ENCODE assay signal across 8 cellular contexts in genomic region chr22:44085743-44086741, GRCh38.
DNase-seq lines count a peak whose midpoint lies in the region; ATAC-seq and TF ChIP-seq lines count a peak whose summit lies in the region.

No MANE protein-coding gene starts in this region.

- H3K4me1 ChIP-seq in DOHH2 (ENCODE audit: control insufficient read depth, low read length) (no peaks in the 10 kb centered on the region), Panc1 (ENCODE audit: control insufficient read depth, insufficient read depth, low read length) (no peaks in the 10 kb centered on the region), muscle layer of colon (ENCODE audit: insufficient read depth, low read length) (peaks cover 56% of the 10 kb centered on the region)

- no peaks in the 10 kb centered on the region for H3K9me2 ChIP-seq in DOHH2 (replicated peaks; ENCODE audit: control insufficient read depth, low read length)

- DNase-seq in HUDEP-2 (lab: John Stamatoyannopoulos, UW; ENCODE audit: unreplicated experiment in 76 of 76) (peak in 74 of 76 experiments; percentile 12 to 91 (median 83)), Panc1 (ENCODE audit: low read depth, low spot score) (peak; percentile 42), epidermal melanocyte (ENCODE audit: insufficient read length, low spot score) (peak; percentile 41), superior temporal gyrus (ENCODE audit: extremely low spot score) (no peak)

- H3K4me3 ChIP-seq in DOHH2 (ENCODE audit: low read length) (no peak overlapping the region), Panc1 (ENCODE audit: low read depth in 2 of 2, low read length in 2 of 2) (no peak overlapping the region), muscle layer of colon (ENCODE audit: low read depth in 1 of 2, low read length in 2 of 2) (no peak overlapping the region)

- no peaks in the 10 kb centered on the region for H3K9me3 ChIP-seq in DOHH2 (ENCODE audit: control insufficient read depth, insufficient read depth, low read length)
- no peaks in the 10 kb centered on the region for H3K9me3 ChIP-seq in Panc1 (ENCODE audit: control insufficient read depth, insufficient read depth, low read depth, low read length)
- H3K9me3 ChIP-seq in muscle layer of colon (ENCODE audit: low read length) = no peaks in the 10 kb centered on the region

- H3K36me3 ChIP-seq in DOHH2 (ENCODE audit: control insufficient read depth, low read length) (no peaks in the 10 kb centered on the region), Panc1 (ENCODE audit: control insufficient read depth, insufficient read depth, low read length) (no peaks in the 10 kb centered on the region), muscle layer of colon (ENCODE audit: insufficient read depth, low read length) (no peaks in the 10 kb centered on the region)

- in situ Hi-C loops in Panc1 (cut with HindIII; ENCODE audit: low pct_unique_long_range_greater_than_20kb, low sequenced_read_pairs) = no loop called here

- no peaks in the 10 kb centered on the region for H4K20me1 ChIP-seq in DOHH2 (ENCODE audit: control insufficient read depth, insufficient read depth, low read depth, low read length)

- H3K27me3 ChIP-seq in DOHH2 (ENCODE audit: control insufficient read depth, low read length) (no peaks in the 10 kb centered on the region), Panc1 (ENCODE audit: control insufficient read depth, insufficient read depth, low read length) (no peaks in the 10 kb centered on the region), muscle layer of colon (ENCODE audit: control insufficient read depth in 1 of 2, insufficient read depth in 2 of 2, low read length in 2 of 2) (no peaks in the 10 kb centered on the region)

- intact Hi-C loops in Panc1 (cut with micrococcal nuclease; ENCODE audit: unreplicated experiment) = loop anchor here (5.0 to 10.0 kb wide), 2 partner anchors 94 to 539 kb away; no protein-coding TSS in a partner anchor

- ATAC-seq in Panc1 = peak; percentile 87
- ATAC-seq in GM19035 (IDR thresholded peaks at IDR 0.05; ENCODE audit: unreplicated experiment) = no peak
- ATAC-seq in HG03439 (IDR thresholded peaks at IDR 0.05; ENCODE audit: unreplicated experiment) = no peak

- no peaks in the 10 kb centered on the region for H3K79me2 ChIP-seq in DOHH2 (ENCODE audit: control insufficient read depth, low read length)

- peak overlapping the region; percentile 42 for H3K9ac ChIP-seq in muscle layer of colon (ENCODE audit: low read length)

- H3K4me2 ChIP-seq in DOHH2 (ENCODE audit: low read length) = no peak overlapping the region

- BruUV-seq in Panc1 (replicated peaks; lab: Mats Ljungman, UMichigan) = no TSS peak

- no peak overlapping the region for H3K27ac ChIP-seq in DOHH2 (ENCODE audit: low read depth, low read length)
- no peak overlapping the region for H3K27ac ChIP-seq in Panc1 (ENCODE audit: low read length)
- peak overlapping the region; percentile 40 for H3K27ac ChIP-seq in muscle layer of colon (ENCODE audit: low read depth, low read length)

- peak; percentile 66 for TF ChIP-seq CTCF in DOHH2 (IDR thresholded peaks at IDR 0.05; ENCODE audit: low read depth, low read length, poor library complexity, severe bottlenecking)
- peak; percentile 74 for TF ChIP-seq CTCF in Panc1 (IDR thresholded peaks at IDR 0.05)

- POLR2A ChIA-PET in Panc1 (lab: Charles Lee) = no interaction called here

- CTCF ChIA-PET in Panc1 (lab: Charles Lee) = interaction anchor here (0.6 to 2.7 kb wide), 6 partner anchors 15 to 540 kb away, joined by 3 to 31 read pairs (median 4); no protein-coding TSS in a partner anchor

- no peaks in the 10 kb centered on the region for H3F3A ChIP-seq in DOHH2 (ENCODE audit: control insufficient read depth, insufficient read depth)
